Comparison of ENCODE assay signal across 27 cellular contexts in the genomic region with DNA sequence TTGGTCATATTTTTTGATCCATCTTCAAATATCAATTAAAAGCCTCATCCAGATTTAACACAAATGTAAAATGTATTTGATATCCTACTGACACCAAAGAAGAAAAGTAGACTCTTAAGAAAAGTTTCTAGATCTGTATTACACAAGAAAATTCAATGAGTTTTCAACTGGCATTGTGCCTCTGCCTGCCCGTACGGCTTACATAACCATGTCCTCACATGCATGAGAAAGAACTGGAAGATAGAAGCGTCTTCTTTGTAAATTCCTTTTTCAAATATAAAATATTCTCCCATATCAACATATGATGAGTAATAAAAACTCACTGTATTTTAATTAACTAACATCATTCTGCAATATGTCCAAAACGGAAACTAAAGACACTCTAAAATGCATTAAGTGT. TPM values are rescaled to one million over a fixed set of nuclear protein-coding genes. Genes with fewer than 3 reads are reported as not detected.
"Had no signal": no experiment of that assay in that cellular context is flagged by ENCODE, and none has a peak within 500 bp of the region (broad histone marks: within the 10 kb centered on the region; RNA-seq: fewer than 3 reads in every experiment).

No MANE protein-coding gene starts in this region.

- H3K4me1 ChIP-seq: heart right ventricle, prostate gland had no signal

- H3K4me3 ChIP-seq: ascending aorta, esophagus squamous epithelium, heart right ventricle, ovary, prostate gland, sigmoid colon, tibial artery had no signal

- H3K27me3 ChIP-seq: ascending aorta, esophagus squamous epithelium, ovary, sigmoid colon, tibial artery had no signal

- H3K27ac ChIP-seq: ascending aorta, esophagus squamous epithelium, heart right ventricle, neutrophil, ovary, prostate gland, sigmoid colon, tibial artery had no signal

- ATAC-seq: heart right ventricle; left ventricle myocardium superior; stimulated activated memory B cell treated with anti-CD40 and anti-IgM and Interleukin-4, amounts not matched to agents 10 μg/mL and 1 μg/mL and 100 μg/mL, for 72 hours; stimulated activated naive CD8-positive, alpha-beta T cell treated with anti-CD3 and anti-CD28 coated beads, Interleukin-15, amount 100 ng/mL, for 72 hours; WTC11 had no signal

- H3K9me3 ChIP-seq: ascending aorta, esophagus squamous epithelium, neutrophil, ovary, prostate gland, sigmoid colon had no signal

- H3K36me3 ChIP-seq: ascending aorta, esophagus squamous epithelium, heart right ventricle, neutrophil, ovary, prostate gland, sigmoid colon, tibial artery had no signal

- DNase-seq: activated CD4-positive, alpha-beta memory T cell treated with anti-CD3 and anti-CD28 coated beads, Interleukin-2, amount 10 ng/mL, durations not matched to agents 7 days and 5 days; activated CD4-positive, alpha-beta T cell treated with anti-CD3 and anti-CD28 coated beads for 1 hour; activated CD4-positive, alpha-beta T cell treated with anti-CD3 and anti-CD28 coated beads, Interleukin-2, amount 10 ng/mL, durations not matched to agents 7 days and 5 days; activated CD8-positive, alpha-beta memory T cell treated with anti-CD3 and anti-CD28 coated beads, Interleukin-2, amount 50 U/mL, for 48 hours; activated gamma-delta T cell; activated naive CD4-positive, alpha-beta T cell treated with anti-CD3 and anti-CD28 coated beads, Interleukin-2, amount 10 ng/mL, durations not matched to agents 7 days and 5 days; activated naive CD8-positive, alpha-beta T cell treated with anti-CD3 and anti-CD28 coated beads, Interleukin-2, amount 10 ng/mL, durations not matched to agents 7 days and 5 days; activated T-cell treated with anti-CD3 and anti-CD28 coated beads, Interleukin-2, amount 50 U/mL, for 24 hours; endodermal cell; esophagus squamous epithelium; heart right ventricle; left ventricle myocardium superior; ovary; retina; sigmoid colon; small intestine; stimulated activated CD4-positive, alpha-beta T cell treated with anti-CD3 and anti-CD28 coated beads, Interleukin-1b, Interleukin-23, amount 100 ng/mL, for 48 hours; stimulated activated CD4-positive, alpha-beta T cell treated with anti-CD3 and anti-CD28 coated beads, Interleukin-4, amount 100 ng/mL, for 4 hours; stimulated activated CD8-positive, alpha-beta memory T cell treated with anti-CD3 and anti-CD28 coated beads, Interleukin-4, amount 100 ng/mL, for 48 hours; stimulated activated naive CD8-positive, alpha-beta T cell treated with anti-CD3 and anti-CD28 coated beads, Interleukin-15, amount 100 ng/mL, for 72 hours; T-helper 2 cell; tibial artery had no signal

RNA-seq across cellular contexts. Expression of gene ANKS1B, which starts 7.2 kb away (rescaled TPM):
- total RNA-seq: activated naive CD8-positive, alpha-beta T cell treated with anti-CD3 and anti-CD28 coated beads, Interleukin-2, amount 10 ng/mL, durations not matched to agents 7 days and 5 days had no signal
